In genomic region chr3:126108689-126109075, GRCh38 we compare ENCODE assay signal across 20 cellular contexts.
"Had no signal": no experiment of that assay in that cellular context is flagged by ENCODE, and none has a peak within 500 bp of the region (broad histone marks: within the 10 kb centered on the region; RNA-seq: fewer than 3 reads in every experiment).

No MANE protein-coding gene starts in this region.

- H3K4me1 Mint-ChIP-seq: activated CD4-positive, alpha-beta T cell treated with anti-CD3 and anti-CD28 coated beads, Interleukin-2, amount 10 ng/mL, durations not matched to agents 7 days and 5 days; activated naive CD4-positive, alpha-beta T cell treated with anti-CD3 and anti-CD28 coated beads, Interleukin-2, amount 10 ng/mL, durations not matched to agents 7 days and 5 days; immature natural killer cell; mesothelial cell of epicardium had no signal

- H3K4me3 Mint-ChIP-seq: activated CD4-positive, alpha-beta T cell treated with anti-CD3 and anti-CD28 coated beads, Interleukin-2, amount 10 ng/mL, durations not matched to agents 7 days and 5 days; activated naive CD4-positive, alpha-beta T cell treated with anti-CD3 and anti-CD28 coated beads, Interleukin-2, amount 10 ng/mL, durations not matched to agents 7 days and 5 days; dendritic cell treated with granulocyte-macrophage colony-stimulating factor and Interleukin-4, amounts not matched to agents 40 ng/mL and 50 ng/mL, for 4 days; immature natural killer cell; mesothelial cell of epicardium; naive thymus-derived CD8-positive, alpha-beta T cell had no signal

- H3K36me3 Mint-ChIP-seq: activated naive CD4-positive, alpha-beta T cell treated with anti-CD3 and anti-CD28 coated beads, Interleukin-2, amount 10 ng/mL, durations not matched to agents 7 days and 5 days; immature natural killer cell; mesothelial cell of epicardium; naive thymus-derived CD8-positive, alpha-beta T cell had no signal

- DNase-seq: activated CD4-positive, alpha-beta T cell treated with anti-CD3 and anti-CD28 coated beads, Interleukin-2, amount 10 ng/mL, durations not matched to agents 7 days and 5 days; activated CD4-positive, CD25-positive, alpha-beta regulatory T cell treated with anti-CD3 and anti-CD28 coated beads, Interleukin-2, amount 50 U/mL, for 72 hours; activated effector memory CD4-positive, alpha-beta T cell treated with anti-CD3 and anti-CD28 coated beads, Interleukin-2, amount 50 U/mL, for 16 hours; activated naive CD4-positive, alpha-beta T cell treated with anti-CD3 and anti-CD28 coated beads, Interleukin-2, amount 10 ng/mL, durations not matched to agents 7 days and 5 days; activated T-cell treated with anti-CD3 and anti-CD28 coated beads for 4 hours; amygdala; effector CD4-positive, alpha-beta T cell; erythroblast; foreskin fibroblast; immature natural killer cell; left ventricle myocardium inferior; nucleus accumbens; stimulated activated CD4-positive, alpha-beta T cell treated with anti-CD3 and anti-CD28 coated beads, Interleukin-4, amount 100 ng/mL, for 24 hours; stimulated activated naive CD8-positive, alpha-beta T cell treated with anti-CD3 and anti-CD28 coated beads, Interleukin-15, Interleukin-2, amounts not matched to agents 100 U/mL and 50 U/mL, for 24 hours; T-helper 1 cell; thyroid gland; WERI-Rb-1 had no signal

- ATAC-seq: naive thymus-derived CD8-positive, alpha-beta T cell; stimulated activated naive CD8-positive, alpha-beta T cell treated with anti-CD3 and anti-CD28 coated beads, Interleukin-15, Interleukin-2, amounts not matched to agents 100 U/mL and 50 U/mL, for 24 hours had no signal

- H3K9me3 Mint-ChIP-seq: activated CD4-positive, alpha-beta T cell treated with anti-CD3 and anti-CD28 coated beads, Interleukin-2, amount 10 ng/mL, durations not matched to agents 7 days and 5 days; activated naive CD4-positive, alpha-beta T cell treated with anti-CD3 and anti-CD28 coated beads, Interleukin-2, amount 10 ng/mL, durations not matched to agents 7 days and 5 days; dendritic cell treated with granulocyte-macrophage colony-stimulating factor and Interleukin-4, amounts not matched to agents 40 ng/mL and 50 ng/mL, for 4 days; immature natural killer cell; mesothelial cell of epicardium; naive thymus-derived CD8-positive, alpha-beta T cell had no signal

- H3K27ac Mint-ChIP-seq: activated CD4-positive, alpha-beta T cell treated with anti-CD3 and anti-CD28 coated beads, Interleukin-2, amount 10 ng/mL, durations not matched to agents 7 days and 5 days; activated naive CD4-positive, alpha-beta T cell treated with anti-CD3 and anti-CD28 coated beads, Interleukin-2, amount 10 ng/mL, durations not matched to agents 7 days and 5 days; dendritic cell treated with granulocyte-macrophage colony-stimulating factor and Interleukin-4, amounts not matched to agents 40 ng/mL and 50 ng/mL, for 4 days; mesothelial cell of epicardium had no signal

- H3K27me3 Mint-ChIP-seq: activated CD4-positive, alpha-beta T cell treated with anti-CD3 and anti-CD28 coated beads, Interleukin-2, amount 10 ng/mL, durations not matched to agents 7 days and 5 days; activated naive CD4-positive, alpha-beta T cell treated with anti-CD3 and anti-CD28 coated beads, Interleukin-2, amount 10 ng/mL, durations not matched to agents 7 days and 5 days; dendritic cell treated with granulocyte-macrophage colony-stimulating factor and Interleukin-4, amounts not matched to agents 40 ng/mL and 50 ng/mL, for 4 days had no signal
